In genomic region chr1:33876970-33877680, GRCh38 we compare ENCODE assay signal across 21 cellular contexts. TPM values are rescaled to one million over a fixed set of nuclear protein-coding genes. Genes with fewer than 3 reads are reported as not detected.
DNase-seq lines count a peak whose midpoint lies in the region; ATAC-seq and TF ChIP-seq lines count a peak whose summit lies in the region.
"Had no signal": no experiment of that assay in that cellular context is flagged by ENCODE, and none has a peak within 500 bp of the region (broad histone marks: within the 10 kb centered on the region; RNA-seq: fewer than 3 reads in every experiment).

No MANE protein-coding gene starts in this region.

- H3K27me3 Mint-ChIP-seq in MCF 10A (ENCODE audit: insufficient read depth, unreplicated experiment) (no peaks in the 10 kb centered on the region), Calu3 (ENCODE audit: unreplicated experiment) (no peaks in the 10 kb centered on the region)

- H3K27me3 ChIP-seq in mammary epithelial cell (ENCODE audit: insufficient read depth, low read length) (no peaks in the 10 kb centered on the region), left ventricle myocardium inferior (ENCODE audit: low read depth) (peaks cover 60% of the 10 kb centered on the region), gastroesophageal sphincter (peaks cover 41% of the 10 kb centered on the region)
- H3K27me3 ChIP-seq: colonic mucosa, sigmoid colon had no signal

- H3K9me3 ChIP-seq in mammary epithelial cell (replicated peaks; ENCODE audit: insufficient read depth, low read length): peaks cover 8% of the 10 kb centered on the region
- no peaks in the 10 kb centered on the region for H3K9me3 ChIP-seq in left ventricle myocardium inferior (replicated peaks)
- H3K9me3 ChIP-seq in gastroesophageal sphincter: no peaks in the 10 kb centered on the region
- H3K9me3 ChIP-seq: A549, colonic mucosa, esophagus muscularis mucosa, sigmoid colon had no signal

- peak; percentile 36 for DNase-seq in MCF 10A (ENCODE audit: unreplicated experiment)
- DNase-seq in mammary epithelial cell: no peak
- peak; percentile 73 for DNase-seq in astrocyte of the cerebellum (ENCODE audit: low read depth)
- DNase-seq in left ventricle myocardium inferior: peak; percentile 28
- no peak for DNase-seq in stimulated activated naive CD8-positive, alpha-beta T cell treated with anti-CD3 and anti-CD28 coated beads, Interleukin-15, Interleukin-2, amounts not matched to agents 100 U/mL and 50 U/mL, for 24 hours
- no peak for DNase-seq in Calu3
- DNase-seq in SIG-M5 (lab: John Stamatoyannopoulos, UW): no peak
- DNase-seq: activated naive CD8-positive, alpha-beta T cell treated with anti-CD3 and anti-CD28 coated beads, Interleukin-2, amount 50 U/mL, for 24 hours; activated T-cell treated with anti-CD3 and anti-CD28 coated beads for 4 hours; colonic mucosa; NCI-H1092; NCI-H2227 treated with DMSO at 0.1 percent for 48 hours; OCI-M1; sigmoid colon had no signal

- no peak overlapping the region for H2AFZ ChIP-seq in mammary epithelial cell (ENCODE audit: low read depth, low read length)

- H3K9ac ChIP-seq in mammary epithelial cell (ENCODE audit: insufficient read depth, low read length): no peak overlapping the region

- no peaks in the 10 kb centered on the region for H3K4me1 ChIP-seq in mammary epithelial cell (ENCODE audit: insufficient read depth, low read length)
- H3K4me1 ChIP-seq in left ventricle myocardium inferior: no peaks in the 10 kb centered on the region
- H3K4me1 ChIP-seq in gastroesophageal sphincter: no peaks in the 10 kb centered on the region
- H3K4me1 ChIP-seq: A549, colonic mucosa, esophagus muscularis mucosa, sigmoid colon had no signal

- CTCF ChIA-PET in MCF 10A (lab: Yijun Ruan, JAX) (interaction anchor here (0.6 kb wide), 1 partner anchor 243 kb away, joined by 4 read pairs; no protein-coding TSS in a partner anchor), mammary epithelial cell (lab: Charles Lee; ENCODE audit: low non-redundant PET) (no interaction called here), Calu3 (lab: Charles Lee) (no interaction called here)

- TF ChIP-seq CTCF in MCF 10A (IDR thresholded peaks at IDR 0.05; ENCODE audit: unreplicated experiment) (no peak), mammary epithelial cell (conservative IDR thresholded peaks at IDR 0.05 in 1 of 2, IDR thresholded peaks at IDR 0.05 in 1 of 2; ENCODE audit: extremely low read depth in 1 of 2, insufficient read depth in 1 of 2, low read depth in 1 of 2, low read length in 2 of 2) (no peak), astrocyte of the cerebellum (IDR thresholded peaks at IDR 0.05; ENCODE audit: low read depth, low read length, missing control alignments) (no peak), left ventricle myocardium inferior (IDR thresholded peaks at IDR 0.05; ENCODE audit: borderline replicate concordance) (no peak), Calu3 (IDR thresholded peaks at IDR 0.05; ENCODE audit: unreplicated experiment) (no peak), gastroesophageal sphincter (IDR thresholded peaks at IDR 0.05) (no peak)

- H3K4me3 Mint-ChIP-seq in MCF 10A (ENCODE audit: unreplicated experiment): no peak overlapping the region
- no peak overlapping the region for H3K4me3 Mint-ChIP-seq in Calu3 (ENCODE audit: low read depth, unreplicated experiment)
- H3K4me3 Mint-ChIP-seq: activated naive CD8-positive, alpha-beta T cell treated with anti-CD3 and anti-CD28 coated beads, Interleukin-2, amount 50 U/mL, for 24 hours; neural crest cell; stimulated activated naive CD8-positive, alpha-beta T cell treated with anti-CD3 and anti-CD28 coated beads, Interleukin-15, Interleukin-2, amounts not matched to agents 100 ng/mL and 50 ng/mL, for 24 hours had no signal

- H3K27ac Mint-ChIP-seq in MCF 10A (ENCODE audit: low read depth, unreplicated experiment): no peak overlapping the region
- H3K27ac Mint-ChIP-seq in Calu3 (ENCODE audit: unreplicated experiment): no peak overlapping the region
- H3K27ac Mint-ChIP-seq: activated naive CD8-positive, alpha-beta T cell treated with anti-CD3 and anti-CD28 coated beads, Interleukin-2, amount 50 U/mL, for 24 hours; stimulated activated naive CD8-positive, alpha-beta T cell treated with anti-CD3 and anti-CD28 coated beads, Interleukin-15, Interleukin-2, amounts not matched to agents 100 ng/mL and 50 ng/mL, for 24 hours had no signal

- intact Hi-C loops in MCF 10A (cut with micrococcal nuclease) (no loop called here), mammary epithelial cell (cut with micrococcal nuclease) (no loop called here), left ventricle myocardium inferior (cut with micrococcal nuclease) (no loop called here), Calu3 (cut with micrococcal nuclease; ENCODE audit: unreplicated experiment) (no loop called here)

- TF ChIP-seq POLR2A in gastroesophageal sphincter (IDR thresholded peaks at IDR 0.05): no peak

- H3K4me1 Mint-ChIP-seq in MCF 10A (ENCODE audit: insufficient read depth, unreplicated experiment) (no peaks in the 10 kb centered on the region), Calu3 (ENCODE audit: low read depth, unreplicated experiment) (no peaks in the 10 kb centered on the region)

- BruUV-seq in MCF 10A (replicated peaks; lab: Mats Ljungman, UMichigan) (no TSS peak), mammary epithelial cell (replicated peaks; lab: Mats Ljungman, UMichigan) (no TSS peak), Calu3 (replicated peaks; lab: Mats Ljungman, UMichigan) (no TSS peak)

- H3K4me3 ChIP-seq in mammary epithelial cell (replicated peaks in 1 of 3; ENCODE audit: insufficient read depth in 1 of 3, low read depth in 2 of 3, low read length in 3 of 3): no peak overlapping the region
- no peak overlapping the region for H3K4me3 ChIP-seq in astrocyte of the cerebellum (ENCODE audit: low read depth, low read length)
- H3K4me3 ChIP-seq in left ventricle myocardium inferior: no peak overlapping the region
- H3K4me3 ChIP-seq in gastroesophageal sphincter: no peak overlapping the region
- H3K4me3 ChIP-seq: A549, colonic mucosa, esophagus muscularis mucosa, sigmoid colon had no signal

- dilution Hi-C loops in mammary epithelial cell (cut with HindIII; ENCODE audit: low sequenced_read_pairs): no loop called here

- no peak overlapping the region for H3K4me2 ChIP-seq in mammary epithelial cell (ENCODE audit: insufficient read depth, low read depth, low read length)
- H3K4me2 ChIP-seq: A549 had no signal

- peaks cover 25% of the 10 kb centered on the region for H3K9me3 Mint-ChIP-seq in MCF 10A (ENCODE audit: unreplicated experiment)
- H3K9me3 Mint-ChIP-seq in Calu3 (ENCODE audit: low read depth, unreplicated experiment): peaks cover 10% of the 10 kb centered on the region
- H3K9me3 Mint-ChIP-seq: activated naive CD8-positive, alpha-beta T cell treated with anti-CD3 and anti-CD28 coated beads, Interleukin-2, amount 50 U/mL, for 24 hours; stimulated activated naive CD8-positive, alpha-beta T cell treated with anti-CD3 and anti-CD28 coated beads, Interleukin-15, Interleukin-2, amounts not matched to agents 100 ng/mL and 50 ng/mL, for 24 hours had no signal

- H3K36me3 ChIP-seq in mammary epithelial cell (ENCODE audit: insufficient read depth, low read length) (no peaks in the 10 kb centered on the region), left ventricle myocardium inferior (no peaks in the 10 kb centered on the region), gastroesophageal sphincter (no peaks in the 10 kb centered on the region)
- H3K36me3 ChIP-seq: colonic mucosa, esophagus muscularis mucosa, sigmoid colon had no signal

- no peaks in the 10 kb centered on the region for H4K20me1 ChIP-seq in mammary epithelial cell (ENCODE audit: insufficient read depth, low read length)

- POLR2A ChIA-PET in MCF 10A (lab: Yijun Ruan, JAX): no interaction called here

- WGBS in mammary epithelial cell (ENCODE audit: low coverage, missing lambda C conversion rate): 26% methylated on average over 6 of the region's 6 CpGs
- 45 to 79% methylated on average over 4 to 5 of the region's 6 CpGs for WGBS in gastroesophageal sphincter (ENCODE audit: low coverage in 1 of 2), 2 donors

- ATAC-seq in stimulated activated naive CD8-positive, alpha-beta T cell treated with anti-CD3 and anti-CD28 coated beads, Interleukin-15, Interleukin-2, amounts not matched to agents 100 U/mL and 50 U/mL, for 24 hours: no peak
- no peak for ATAC-seq in gastroesophageal sphincter
- ATAC-seq: A549; activated CD4-positive, CD25-positive, alpha-beta regulatory T cell treated with anti-CD3 and anti-CD28 coated beads, Interleukin-2, amount 50 U/mL, for 24 hours; activated naive CD8-positive, alpha-beta T cell treated with anti-CD3 and anti-CD28 coated beads, Interleukin-2, amount 50 U/mL, for 24 hours had no signal

- H3K79me2 ChIP-seq in mammary epithelial cell (ENCODE audit: insufficient read depth, low read length): no peaks in the 10 kb centered on the region

- H3K27ac ChIP-seq in mammary epithelial cell (ENCODE audit: insufficient read depth, low read depth, low read length): no peak overlapping the region
- no peak overlapping the region for H3K27ac ChIP-seq in left ventricle myocardium inferior (replicated peaks)
- H3K27ac ChIP-seq in gastroesophageal sphincter: no peak overlapping the region
- H3K27ac ChIP-seq: A549, colonic mucosa, esophagus muscularis mucosa, sigmoid colon had no signal

- no peaks in the 10 kb centered on the region for H3K36me3 Mint-ChIP-seq in MCF 10A (ENCODE audit: insufficient read depth, unreplicated experiment)
- no peaks in the 10 kb centered on the region for H3K36me3 Mint-ChIP-seq in Calu3 (ENCODE audit: insufficient read depth, unreplicated experiment)

- TF ChIP-seq EP300 in gastroesophageal sphincter (IDR thresholded peaks at IDR 0.05): no peak

- in situ Hi-C loops in mammary epithelial cell (cut with MboI; ENCODE audit: low sequenced_read_pairs in 2 of 2) (no loop called here), astrocyte of the cerebellum (cut with HindIII; ENCODE audit: low sequenced_read_pairs) (no loop called here)

RNA-seq across cellular contexts. Expression of gene HMGB4, which starts 13.2 kb away (rescaled TPM):
- total RNA-seq in MCF 10A (2022): not detected in 2 replicates
- total RNA-seq in mammary epithelial cell: not detected
- polyA plus RNA-seq in mammary epithelial cell: not detected
- polyA minus RNA-seq in mammary epithelial cell: not detected
- not detected for total RNA-seq in left ventricle myocardium inferior
- not detected in 2 replicates for total RNA-seq in Calu3 (2022)
- not detected for total RNA-seq in gastroesophageal sphincter
- total RNA-seq: colonic mucosa; esophagus muscularis mucosa; neural crest cell; sigmoid colon; T-helper 1 cell treated with Interleukin-12 subunit alpha and Interleukin-12 subunit beta and Interleukin-4 antibody, amounts not matched to agents 30 ng/mL and 1 ng/mL, for 36 hours had no signal
- polyA plus RNA-seq: A549, sigmoid colon had no signal

Comparison
In these comparisons a context has a peak if more than half of its experiments do, and no peak if none do; other contexts are left out.
1. DNase-seq: peak in MCF 10A (single experiment), astrocyte of the cerebellum (single experiment) and left ventricle myocardium inferior (single experiment); none in mammary epithelial cell (single experiment), stimulated activated naive CD8-positive, alpha-beta T cell treated with anti-CD3 and anti-CD28 coated beads, Interleukin-15, Interleukin-2, amounts not matched to agents 100 U/mL and 50 U/mL, for 24 hours (single experiment), Calu3 (single experiment) and SIG-M5 (single experiment).